ENCODE assay signal across 1 cellular context in the genomic region with DNA sequence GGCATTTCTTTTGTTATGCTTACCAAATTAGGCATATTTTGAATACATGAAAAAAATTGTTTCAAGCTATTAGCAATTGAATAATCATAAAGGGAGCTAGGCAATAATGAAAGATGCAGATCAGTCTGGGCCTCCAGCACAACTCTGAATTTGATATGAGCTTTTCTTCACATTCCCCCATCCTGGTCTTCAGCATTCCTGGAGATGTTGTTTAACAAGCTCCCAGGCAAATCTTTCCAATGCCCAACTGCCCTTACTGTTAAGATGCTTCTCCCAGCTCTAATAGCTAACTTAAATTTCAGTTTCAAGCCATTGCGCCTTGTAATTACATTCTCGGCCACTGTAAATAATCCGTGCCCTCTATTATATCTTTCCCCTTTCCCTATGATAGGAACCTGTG.
A peak's percentile ranks its signal among the peaks of the same experiment; 100 is the strongest.
TF ChIP-seq lines count a peak whose summit lies in the region.

No MANE protein-coding gene starts in this region.

TF ChIP-seq in HepG2, 621 proteins besides CTCF, POLR2A, EP300 and RAD21:
- TF ChIP-seq, protein P1, sequence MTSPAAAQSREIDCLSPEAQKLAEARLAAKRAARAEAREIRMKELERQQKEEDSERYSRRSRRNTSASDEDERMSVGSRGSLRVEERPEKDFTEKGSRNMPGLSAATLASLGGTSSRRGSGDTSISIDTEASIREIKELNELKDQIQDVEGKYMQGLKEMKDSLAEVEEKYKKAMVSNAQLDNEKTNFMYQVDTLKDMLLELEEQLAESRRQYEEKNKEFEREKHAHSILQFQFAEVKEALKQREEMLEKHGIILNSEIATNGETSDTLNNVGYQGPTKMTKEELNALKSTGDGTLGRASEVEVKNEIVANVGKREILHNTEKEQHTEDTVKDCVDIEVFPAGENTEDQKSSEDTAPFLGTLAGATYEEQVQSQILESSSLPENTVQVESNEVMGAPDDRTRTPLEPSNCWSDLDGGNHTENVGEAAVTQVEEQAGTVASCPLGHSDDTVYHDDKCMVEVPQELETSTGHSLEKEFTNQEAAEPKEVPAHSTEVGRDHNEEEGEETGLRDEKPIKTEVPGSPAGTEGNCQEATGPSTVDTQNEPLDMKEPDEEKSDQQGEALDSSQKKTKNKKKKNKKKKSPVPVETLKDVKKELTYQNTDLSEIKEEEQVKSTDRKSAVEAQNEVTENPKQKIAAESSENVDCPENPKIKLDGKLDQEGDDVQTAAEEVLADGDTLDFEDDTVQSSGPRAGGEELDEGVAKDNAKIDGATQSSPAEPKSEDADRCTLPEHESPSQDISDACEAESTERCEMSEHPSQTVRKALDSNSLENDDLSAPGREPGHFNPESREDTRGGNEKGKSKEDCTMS (CRISPR knock-in tag; conservative IDR thresholded peaks at IDR 0.05): no peak
- TF ChIP-seq GATAD1 (CRISPR knock-in tag; IDR thresholded peaks at IDR 0.05) (no peak), ZNF20 (CRISPR knock-in tag; IDR thresholded peaks at IDR 0.05) (no peak), SPEN (CRISPR knock-in tag; IDR thresholded peaks at IDR 0.05; ENCODE audit: low read depth) (no peak), RBM22 (optimal IDR thresholded peaks at IDR 0.05; ENCODE audit: low read length) (peak; percentile 58), ZFP37 (CRISPR knock-in tag; IDR thresholded peaks at IDR 0.05; ENCODE audit: borderline replicate concordance) (no peak), ZNF33B (CRISPR knock-in tag; IDR thresholded peaks at IDR 0.05) (no peak), CBFB (CRISPR knock-in tag; IDR thresholded peaks at IDR 0.05) (no peak), RBAK (CRISPR knock-in tag; IDR thresholded peaks at IDR 0.05) (no peak), RBFOX2 (IDR thresholded peaks at IDR 0.05; ENCODE audit: low read depth, low read length) (0 out of 2 replicates have a peak, but pooled peaks have one; percentile 35), MATR3 (CRISPR knock-in tag; IDR thresholded peaks at IDR 0.05) (no peak), HOXA7 (CRISPR knock-in tag; IDR thresholded peaks at IDR 0.05) (no peak)
- TF ChIP-seq, protein P2, sequence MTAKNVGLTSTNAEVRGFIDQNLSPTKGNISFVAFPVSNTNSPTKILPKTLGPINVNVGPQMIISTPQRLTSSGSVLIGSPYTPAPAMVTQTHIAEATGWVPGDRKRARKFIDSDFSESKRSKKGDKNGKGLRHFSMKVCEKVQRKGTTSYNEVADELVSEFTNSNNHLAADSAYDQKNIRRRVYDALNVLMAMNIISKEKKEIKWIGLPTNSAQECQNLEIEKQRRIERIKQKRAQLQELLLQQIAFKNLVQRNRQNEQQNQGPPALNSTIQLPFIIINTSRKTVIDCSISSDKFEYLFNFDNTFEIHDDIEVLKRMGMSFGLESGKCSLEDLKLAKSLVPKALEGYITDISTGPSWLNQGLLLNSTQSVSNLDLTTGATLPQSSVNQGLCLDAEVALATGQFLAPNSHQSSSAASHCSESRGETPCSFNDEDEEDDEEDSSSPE (CRISPR knock-in tag; IDR thresholded peaks at IDR 0.05): no peak
- TF ChIP-seq, protein P3, sequence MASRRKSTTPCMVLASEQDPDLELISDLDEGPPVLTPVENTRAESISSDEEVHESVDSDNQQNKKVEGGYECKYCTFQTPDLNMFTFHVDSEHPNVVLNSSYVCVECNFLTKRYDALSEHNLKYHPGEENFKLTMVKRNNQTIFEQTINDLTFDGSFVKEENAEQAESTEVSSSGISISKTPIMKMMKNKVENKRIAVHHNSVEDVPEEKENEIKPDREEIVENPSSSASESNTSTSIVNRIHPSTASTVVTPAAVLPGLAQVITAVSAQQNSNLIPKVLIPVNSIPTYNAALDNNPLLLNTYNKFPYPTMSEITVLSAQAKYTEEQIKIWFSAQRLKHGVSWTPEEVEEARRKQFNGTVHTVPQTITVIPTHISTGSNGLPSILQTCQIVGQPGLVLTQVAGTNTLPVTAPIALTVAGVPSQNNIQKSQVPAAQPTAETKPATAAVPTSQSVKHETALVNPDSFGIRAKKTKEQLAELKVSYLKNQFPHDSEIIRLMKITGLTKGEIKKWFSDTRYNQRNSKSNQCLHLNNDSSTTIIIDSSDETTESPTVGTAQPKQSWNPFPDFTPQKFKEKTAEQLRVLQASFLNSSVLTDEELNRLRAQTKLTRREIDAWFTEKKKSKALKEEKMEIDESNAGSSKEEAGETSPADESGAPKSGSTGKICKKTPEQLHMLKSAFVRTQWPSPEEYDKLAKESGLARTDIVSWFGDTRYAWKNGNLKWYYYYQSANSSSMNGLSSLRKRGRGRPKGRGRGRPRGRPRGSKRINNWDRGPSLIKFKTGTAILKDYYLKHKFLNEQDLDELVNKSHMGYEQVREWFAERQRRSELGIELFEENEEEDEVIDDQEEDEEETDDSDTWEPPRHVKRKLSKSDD (CRISPR knock-in tag; IDR thresholded peaks at IDR 0.05; ENCODE audit: low read depth): no peak
